ENCODE assay signal across 1 cellular context in genomic region chr16:11583889-11584565, GRCh38.
TF ChIP-seq lines count a peak whose summit lies in the region.

No MANE protein-coding gene starts in this region.

TF ChIP-seq in HEK293, 187 proteins besides CTCF, POLR2A, EP300 and RAD21 (continued from another document):
- TF ChIP-seq, protein P1, sequence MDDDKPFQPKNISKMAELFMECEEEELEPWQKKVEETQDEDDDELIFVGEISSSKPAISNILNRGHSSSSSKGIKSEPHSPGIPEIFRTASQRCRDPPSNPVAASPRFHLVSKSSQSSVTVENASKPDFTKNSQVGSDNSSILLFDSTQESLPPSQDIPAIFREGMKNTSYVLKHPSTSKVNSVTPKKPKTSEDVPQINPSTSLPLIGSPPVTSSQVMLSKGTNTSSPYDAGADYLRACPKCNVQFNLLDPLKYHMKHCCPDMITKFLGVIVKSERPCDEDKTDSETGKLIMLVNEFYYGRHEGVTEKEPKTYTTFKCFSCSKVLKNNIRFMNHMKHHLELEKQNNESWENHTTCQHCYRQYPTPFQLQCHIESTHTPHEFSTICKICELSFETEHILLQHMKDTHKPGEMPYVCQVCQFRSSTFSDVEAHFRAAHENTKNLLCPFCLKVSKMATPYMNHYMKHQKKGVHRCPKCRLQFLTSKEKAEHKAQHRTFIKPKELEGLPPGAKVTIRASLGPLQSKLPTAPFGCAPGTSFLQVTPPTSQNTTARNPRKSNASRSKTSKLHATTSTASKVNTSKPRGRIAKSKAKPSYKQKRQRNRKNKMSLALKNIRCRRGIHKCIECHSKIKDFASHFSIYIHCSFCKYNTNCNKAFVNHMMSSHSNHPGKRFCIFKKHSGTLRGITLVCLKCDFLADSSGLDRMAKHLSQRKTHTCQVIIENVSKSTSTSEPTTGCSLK (tag by site-specific recombination; IDR thresholded peaks at IDR 0.05) = no peak
- TF ChIP-seq ZNF23 (tag by site-specific recombination; IDR thresholded peaks at IDR 0.05; ENCODE audit: borderline replicate concordance) = no peak
- no peak for TF ChIP-seq ZNF433 (tag by site-specific recombination; IDR thresholded peaks at IDR 0.05; ENCODE audit: low read depth)
- TF ChIP-seq GLIS1 (tag by site-specific recombination; IDR thresholded peaks at IDR 0.05) = peak; percentile 89
